Comparison of ENCODE assay signal across 1 cellular context in genomic region chr5:181169459-181170236, GRCh38.
TF ChIP-seq lines count a peak whose summit lies in the region.

No MANE protein-coding gene starts in this region.

TF ChIP-seq in H1, 55 proteins besides CTCF, POLR2A, EP300 and RAD21:
- TF ChIP-seq TBP (IDR thresholded peaks at IDR 0.05; ENCODE audit: low read depth, low read length) (peak; percentile 95), RBBP5 (IDR thresholded peaks at IDR 0.05; ENCODE audit: borderline replicate concordance, low read depth, low read length) (0 out of 2 replicates have a peak, but pooled peaks have one; percentile 71), E2F6 (IDR thresholded peaks at IDR 0.05) (0 out of 2 replicates have a peak, but pooled peaks have one; percentile 17), SIN3A (conservative IDR thresholded peaks at IDR 0.05 in 1 of 2, IDR thresholded peaks at IDR 0.05 in 1 of 2; ENCODE audit: low read depth in 1 of 2, low read length in 2 of 2) (peak in 1 of 2 experiments; percentile 43; a peak in 2 of 4 replicates), BACH1 (IDR thresholded peaks at IDR 0.05; ENCODE audit: low read length) (peak; percentile 44; the same call in 1 of the 2 replicates), ASH2L (IDR thresholded peaks at IDR 0.05; ENCODE audit: low read length) (peak; percentile 89), KDM4A (IDR thresholded peaks at IDR 0.05; ENCODE audit: low read depth, low read length, severe bottlenecking) (peak; percentile 80)
